Comparison of ENCODE assay signal across 20 cellular contexts in genomic region chr18:69691008-69691760, GRCh38.
DNase-seq lines count a peak whose midpoint lies in the region; ATAC-seq lines count a peak whose summit lies in the region.
"Had no signal": no experiment of that assay in that cellular context is flagged by ENCODE, and none has a peak within 500 bp of the region (broad histone marks: within the 10 kb centered on the region; RNA-seq: fewer than 3 reads in every experiment).

No MANE protein-coding gene starts in this region.

- H3K4me3 Mint-ChIP-seq in activated naive CD8-positive, alpha-beta T cell treated with anti-CD3 and anti-CD28 coated beads for 36 hours: no peak overlapping the region
- H3K4me3 Mint-ChIP-seq in activated T-helper 17 cell treated with anti-CD3 and anti-CD28 coated beads, Interleukin-2, amount 50 U/mL, for 72 hours: no peak overlapping the region
- H3K4me3 Mint-ChIP-seq: activated naive CD4-positive, alpha-beta T cell treated with anti-CD3 and anti-CD28 coated beads, Interleukin-2, amount 10 ng/mL, durations not matched to agents 7 days and 5 days had no signal

- no peak overlapping the region for H3K27ac Mint-ChIP-seq in activated naive CD8-positive, alpha-beta T cell treated with anti-CD3 and anti-CD28 coated beads for 36 hours
- no peak overlapping the region for H3K27ac Mint-ChIP-seq in activated T-helper 17 cell treated with anti-CD3 and anti-CD28 coated beads, Interleukin-2, amount 50 U/mL, for 72 hours
- H3K27ac Mint-ChIP-seq: activated naive CD4-positive, alpha-beta T cell treated with anti-CD3 and anti-CD28 coated beads, Interleukin-2, amount 10 ng/mL, durations not matched to agents 7 days and 5 days had no signal

- H3K36me3 Mint-ChIP-seq in activated naive CD8-positive, alpha-beta T cell treated with anti-CD3 and anti-CD28 coated beads for 36 hours: no peaks in the 10 kb centered on the region
- no peaks in the 10 kb centered on the region for H3K36me3 Mint-ChIP-seq in activated T-helper 17 cell treated with anti-CD3 and anti-CD28 coated beads, Interleukin-2, amount 50 U/mL, for 72 hours (ENCODE audit: low read depth)
- H3K36me3 Mint-ChIP-seq: activated naive CD4-positive, alpha-beta T cell treated with anti-CD3 and anti-CD28 coated beads, Interleukin-2, amount 10 ng/mL, durations not matched to agents 7 days and 5 days had no signal

- H3K9me3 Mint-ChIP-seq in activated naive CD8-positive, alpha-beta T cell treated with anti-CD3 and anti-CD28 coated beads for 36 hours: peaks cover 2% of the 10 kb centered on the region
- H3K9me3 Mint-ChIP-seq in activated T-helper 17 cell treated with anti-CD3 and anti-CD28 coated beads, Interleukin-2, amount 50 U/mL, for 72 hours: no peaks in the 10 kb centered on the region
- H3K9me3 Mint-ChIP-seq: activated naive CD4-positive, alpha-beta T cell treated with anti-CD3 and anti-CD28 coated beads, Interleukin-2, amount 10 ng/mL, durations not matched to agents 7 days and 5 days had no signal

- DNase-seq in OCI-M1 (lab: John Stamatoyannopoulos, UW) (peak; percentile 60), NCI-H1436 (lab: John Stamatoyannopoulos, UW) (no peak), NCI-H69 (lab: John Stamatoyannopoulos, UW) (no peak)
- no peak for DNase-seq in activated naive CD8-positive, alpha-beta T cell treated with anti-CD3 and anti-CD28 coated beads for 36 hours
- DNase-seq: ACHN; activated CD4-positive, alpha-beta T cell treated with anti-CD3 and anti-CD28 coated beads for 1 hour; activated naive CD4-positive, alpha-beta T cell treated with anti-CD3 and anti-CD28 coated beads, Interleukin-2, amount 10 ng/mL, durations not matched to agents 7 days and 5 days; activated T-cell treated with anti-CD3 and anti-CD28 coated beads, Interleukin-2, amount 50 U/mL, for 48 hours; cortex of kidney; Karpas-422; kidney glomerular epithelial cell; mammary epithelial cell; NCI-H187; NCI-H2227 treated with DMSO at 0.1 percent for 48 hours; NCI-H774; SHP77 had no signal

- H3K4me1 Mint-ChIP-seq in activated naive CD8-positive, alpha-beta T cell treated with anti-CD3 and anti-CD28 coated beads for 36 hours: no peaks in the 10 kb centered on the region
- H3K4me1 Mint-ChIP-seq in activated T-helper 17 cell treated with anti-CD3 and anti-CD28 coated beads, Interleukin-2, amount 50 U/mL, for 72 hours: no peaks in the 10 kb centered on the region
- H3K4me1 Mint-ChIP-seq: activated naive CD4-positive, alpha-beta T cell treated with anti-CD3 and anti-CD28 coated beads, Interleukin-2, amount 10 ng/mL, durations not matched to agents 7 days and 5 days had no signal

- H3K27me3 Mint-ChIP-seq in activated naive CD8-positive, alpha-beta T cell treated with anti-CD3 and anti-CD28 coated beads for 36 hours: no peaks in the 10 kb centered on the region
- H3K27me3 Mint-ChIP-seq in activated T-helper 17 cell treated with anti-CD3 and anti-CD28 coated beads, Interleukin-2, amount 50 U/mL, for 72 hours: no peaks in the 10 kb centered on the region
- H3K27me3 Mint-ChIP-seq: activated naive CD4-positive, alpha-beta T cell treated with anti-CD3 and anti-CD28 coated beads, Interleukin-2, amount 10 ng/mL, durations not matched to agents 7 days and 5 days had no signal

- ATAC-seq in GM18502 (IDR thresholded peaks at IDR 0.05; ENCODE audit: poor library complexity, unreplicated experiment) (peak; percentile 67), GM19351 (IDR thresholded peaks at IDR 0.05; ENCODE audit: unreplicated experiment) (peak; percentile 53), HG02759 (IDR thresholded peaks at IDR 0.05; ENCODE audit: unreplicated experiment) (peak; percentile 65)
- no peak for ATAC-seq in activated T-helper 17 cell treated with anti-CD3 and anti-CD28 coated beads, Interleukin-2, amount 50 U/mL, for 72 hours (replicated peaks)
